Comparison of ENCODE assay signal across 8 cellular contexts in genomic region chr19:21586341-21587116, GRCh38.
DNase-seq lines count a peak whose midpoint lies in the region; ATAC-seq and TF ChIP-seq lines count a peak whose summit lies in the region.

No MANE protein-coding gene starts in this region.

- H3K9ac ChIP-seq in HUES64 (ENCODE audit: low read depth, low read length): peak overlapping the region; percentile 40; the same call in 1 of the 2 replicates

- TF ChIP-seq EP300 in sigmoid colon (IDR thresholded peaks at IDR 0.05): no peak

- ATAC-seq in HG02938 (IDR thresholded peaks at IDR 0.05; ENCODE audit: unreplicated experiment) (no peak), GM18511 (IDR thresholded peaks at IDR 0.05; ENCODE audit: unreplicated experiment) (no peak), GM21717 (IDR thresholded peaks at IDR 0.05; ENCODE audit: unreplicated experiment) (no peak)

- TF ChIP-seq CTCF in sigmoid colon (IDR thresholded peaks at IDR 0.05): no peak

- H3K36me3 ChIP-seq in HUES64 (ENCODE audit: insufficient read depth, low read length) (no peaks in the 10 kb centered on the region), iPS DF 6.9 (ENCODE audit: control insufficient read depth, insufficient read depth, low read length) (no peaks in the 10 kb centered on the region), sigmoid colon (no peaks in the 10 kb centered on the region)

- intact Hi-C loops in sigmoid colon (cut with DNase I): loop anchor here (5.0 to 10.0 kb wide), 2 partner anchors 79 to 108 kb away; partner anchors contain the start of gene ZNF429

- H3K27me3 ChIP-seq in HUES64 (ENCODE audit: insufficient read depth, low read length) (peaks cover 25% of the 10 kb centered on the region), iPS DF 6.9 (ENCODE audit: control insufficient read depth, insufficient read depth, low read length) (peaks cover 5% of the 10 kb centered on the region; the same call in 1 of the 2 replicates), sigmoid colon (no peaks in the 10 kb centered on the region)

- no peaks in the 10 kb centered on the region; the same call in 1 of the 2 replicates for H3K4me1 ChIP-seq in HUES64 (ENCODE audit: insufficient read depth, low read length)
- peaks cover 3% of the 10 kb centered on the region; the same call in 1 of the 2 replicates for H3K4me1 ChIP-seq in iPS DF 6.9 (ENCODE audit: control insufficient read depth, insufficient read depth, low read length)
- peaks cover 0 to 15% (median 5%) of the 10 kb centered on the region in 4 donors for H3K4me1 ChIP-seq in sigmoid colon

- H3K4me3 ChIP-seq in HUES64 (ENCODE audit: low read length) (peak overlapping the region; percentile 55), iPS DF 6.9 (ENCODE audit: low read length) (peak overlapping the region; percentile 42; the same call in 1 of the 2 replicates), sigmoid colon (peak overlapping the region; percentile 49 to 83 (median 74))

- H3K9me3 ChIP-seq in HUES64 (ENCODE audit: insufficient read depth, low read depth, low read length) (peaks cover 3% of the 10 kb centered on the region; the same call in 1 of the 2 replicates), iPS DF 6.9 (ENCODE audit: control insufficient read depth, insufficient read depth, low read length) (no peaks in the 10 kb centered on the region), sigmoid colon (peaks cover 0 to 3% (median 1%) of the 10 kb centered on the region in 4 donors)

- DNase-seq in activated gamma-delta T cell (lab: John Stamatoyannopoulos, UW): peak; percentile 14
- no peak for DNase-seq in iPS DF 6.9 (ENCODE audit: low read depth, low spot score)
- DNase-seq in sigmoid colon: no peak
- DNase-seq in superior temporal gyrus (ENCODE audit: extremely low spot score): no peak

- H3K27ac ChIP-seq in HUES64 (ENCODE audit: low read depth, low read length) (no peak overlapping the region), iPS DF 6.9 (ENCODE audit: low read length) (no peak overlapping the region), sigmoid colon (peak overlapping the region; percentile 41 to 75 (median 64))

- 74% methylated on average over 70 of the region's 70 CpGs for WGBS in HUES64
- WGBS in iPS DF 6.9 (ENCODE audit: insufficient coverage, insufficient read length): no CpG with 5 or more reads among the region's 70 CpGs
- 8 to 31% methylated on average over 70 of the region's 70 CpGs for WGBS in sigmoid colon, 2 donors

- TF ChIP-seq POLR2A in sigmoid colon (IDR thresholded peaks at IDR 0.05): no peak

Comparison
In these comparisons a context has a peak if more than half of its experiments do, and no peak if none do; other contexts are left out.
1. H3K27ac ChIP-seq: peak in sigmoid colon (4 of 4); none in HUES64 (single experiment) and iPS DF 6.9 (single experiment).
2. Peak in every context shown above with its lines, with median percentiles within 50 percentile points of each other: H3K4me3 ChIP-seq.